Comparison of ENCODE assay signal across 14 cellular contexts in genomic region chrX:139881572-139881971, GRCh38. TPM values are rescaled to one million over a fixed set of nuclear protein-coding genes. Genes with fewer than 3 reads are reported as not detected.
A peak's percentile ranks its signal among the peaks of the same experiment; 100 is the strongest.
DNase-seq lines count a peak whose midpoint lies in the region; ATAC-seq lines count a peak whose summit lies in the region.
"Had no signal": no experiment of that assay in that cellular context is flagged by ENCODE, and none has a peak within 500 bp of the region (broad histone marks: within the 10 kb centered on the region; RNA-seq: fewer than 3 reads in every experiment).

No MANE protein-coding gene starts in this region.

- H3K4me1 ChIP-seq in skeletal muscle satellite cell (ENCODE audit: control insufficient read depth, insufficient read depth, low read length), result peaks cover 18% of the 10 kb centered on the region
- H3K4me1 ChIP-seq: upper lobe of right lung had no signal

- no peak for ATAC-seq in activated T-cell treated with anti-CD3 and anti-CD28 coated beads, Interleukin-2, amount 50 U/mL, for 72 hours (replicated peaks in 1 of 2)
- ATAC-seq in activated T-cell treated with anti-CD3 and anti-CD28 coated beads, Interleukin-2, amount 50 U/mL, for 4 hours, result no peak
- ATAC-seq in GM19035 (IDR thresholded peaks at IDR 0.05; ENCODE audit: unreplicated experiment) (no peak), HG02610 (IDR thresholded peaks at IDR 0.05; ENCODE audit: unreplicated experiment) (no peak), T-cell (replicated peaks in 1 of 4) (no peak)
- ATAC-seq: activated CD8-positive, alpha-beta T cell treated with anti-CD3 and anti-CD28 coated beads for 36 hours; upper lobe of right lung had no signal

- DNase-seq in activated T-cell treated with anti-CD3 and anti-CD28 coated beads, Interleukin-2, amount 50 U/mL, for 72 hours, result no peak
- no peak for DNase-seq in activated T-cell treated with anti-CD3 and anti-CD28 coated beads, Interleukin-2, amount 50 U/mL, for 4 hours
- peak; percentile 86 for DNase-seq in SK-N-MC (ENCODE audit: low read depth, low spot score)
- DNase-seq in fibroblast of peridontal ligament (ENCODE audit: extremely low read depth), result peak; percentile 62
- no peak for DNase-seq in T-cell
- DNase-seq: 8988T; activated CD8-positive, alpha-beta T cell treated with anti-CD3 and anti-CD28 coated beads for 36 hours; foreskin melanocyte; NCI-H1092; NCI-H446; upper lobe of right lung had no signal

- no peaks in the 10 kb centered on the region for H3K27me3 ChIP-seq in skeletal muscle satellite cell (ENCODE audit: control insufficient read depth, insufficient read depth, low read length)
- H3K27me3 ChIP-seq: upper lobe of right lung had no signal

- H3K9me3 Mint-ChIP-seq in activated T-cell treated with anti-CD3 and anti-CD28 coated beads, Interleukin-2, amount 50 U/mL, for 72 hours, result peaks cover 0 to 1% of the 10 kb centered on the region in 2 donors
- H3K9me3 Mint-ChIP-seq in activated T-cell treated with anti-CD3 and anti-CD28 coated beads, Interleukin-2, amount 50 U/mL, for 4 hours, result no peaks in the 10 kb centered on the region
- H3K9me3 Mint-ChIP-seq in T-cell, result no peaks in the 10 kb centered on the region
- H3K9me3 Mint-ChIP-seq: activated CD8-positive, alpha-beta T cell treated with anti-CD3 and anti-CD28 coated beads for 36 hours had no signal

- H3K9ac ChIP-seq in SK-N-MC (ENCODE audit: insufficient read length) (no peak overlapping the region), skeletal muscle satellite cell (ENCODE audit: low read depth, low read length) (peak overlapping the region; percentile 49)

- H3K36me3 Mint-ChIP-seq in activated T-cell treated with anti-CD3 and anti-CD28 coated beads, Interleukin-2, amount 50 U/mL, for 72 hours (ENCODE audit: insufficient read depth in 2 of 2), result no peaks in the 10 kb centered on the region
- H3K36me3 Mint-ChIP-seq in activated T-cell treated with anti-CD3 and anti-CD28 coated beads, Interleukin-2, amount 50 U/mL, for 4 hours (ENCODE audit: insufficient read depth), result peaks cover 6% of the 10 kb centered on the region
- peaks cover 24% of the 10 kb centered on the region for H3K36me3 Mint-ChIP-seq in T-cell

- peak overlapping the region; percentile 95 for H3K27ac ChIP-seq in SK-N-MC
- H3K27ac ChIP-seq: upper lobe of right lung had no signal

- peak overlapping the region; percentile 61 for H3K4me3 ChIP-seq in SK-N-MC
- H3K4me3 ChIP-seq in skeletal muscle satellite cell (ENCODE audit: low read length), result peak overlapping the region; percentile 12
- H3K4me3 ChIP-seq: upper lobe of right lung had no signal

- H3K9me3 ChIP-seq in SK-N-MC (ENCODE audit: low read depth, low read length), result no peaks in the 10 kb centered on the region
- no peaks in the 10 kb centered on the region for H3K9me3 ChIP-seq in skeletal muscle satellite cell (replicated peaks; ENCODE audit: low read length)
- H3K9me3 ChIP-seq: upper lobe of right lung had no signal

- H3K4me1 Mint-ChIP-seq in activated T-cell treated with anti-CD3 and anti-CD28 coated beads, Interleukin-2, amount 50 U/mL, for 72 hours (ENCODE audit: low read depth), result peaks cover 11% of the 10 kb centered on the region
- peaks cover 12% of the 10 kb centered on the region for H3K4me1 Mint-ChIP-seq in activated T-cell treated with anti-CD3 and anti-CD28 coated beads, Interleukin-2, amount 50 U/mL, for 4 hours (ENCODE audit: low read depth)
- peaks cover 0 to 37% (median 15%) of the 10 kb centered on the region in 3 donors for H3K4me1 Mint-ChIP-seq in T-cell

- peak overlapping the region in 1 of 2 donors; percentile 43 for H3K4me3 Mint-ChIP-seq in activated T-cell treated with anti-CD3 and anti-CD28 coated beads, Interleukin-2, amount 50 U/mL, for 72 hours
- no peak overlapping the region for H3K4me3 Mint-ChIP-seq in activated T-cell treated with anti-CD3 and anti-CD28 coated beads, Interleukin-2, amount 50 U/mL, for 4 hours
- H3K4me3 Mint-ChIP-seq in T-cell, result no peak overlapping the region
- H3K4me3 Mint-ChIP-seq: activated CD8-positive, alpha-beta T cell treated with anti-CD3 and anti-CD28 coated beads for 36 hours had no signal

- H3K4me2 ChIP-seq in skeletal muscle satellite cell (ENCODE audit: low read length), result peak overlapping the region; percentile 73

- peak overlapping the region; percentile 79 for H3K27ac Mint-ChIP-seq in activated T-cell treated with anti-CD3 and anti-CD28 coated beads, Interleukin-2, amount 50 U/mL, for 72 hours
- H3K27ac Mint-ChIP-seq in T-cell, result no peak overlapping the region
- H3K27ac Mint-ChIP-seq: activated CD8-positive, alpha-beta T cell treated with anti-CD3 and anti-CD28 coated beads for 36 hours had no signal

- CTCF ChIA-PET in T-cell (lab: Charles Lee), result interaction anchor here in 1 of 2 donors (0.6 kb wide), 1 partner anchor 85 kb away, joined by 5 read pairs; no protein-coding TSS in a partner anchor

- no peaks in the 10 kb centered on the region for H3K36me3 ChIP-seq in SK-N-MC (ENCODE audit: insufficient read depth, low read length)
- H3K36me3 ChIP-seq in skeletal muscle satellite cell (ENCODE audit: insufficient read depth, low read length), result no peaks in the 10 kb centered on the region
- H3K36me3 ChIP-seq: upper lobe of right lung had no signal

- peaks cover 31% of the 10 kb centered on the region for H3K27me3 Mint-ChIP-seq in activated T-cell treated with anti-CD3 and anti-CD28 coated beads, Interleukin-2, amount 50 U/mL, for 72 hours (ENCODE audit: low read depth)
- no peaks in the 10 kb centered on the region for H3K27me3 Mint-ChIP-seq in activated T-cell treated with anti-CD3 and anti-CD28 coated beads, Interleukin-2, amount 50 U/mL, for 4 hours (ENCODE audit: low read depth)
- peaks cover 0 to 9% of the 10 kb centered on the region in 2 donors for H3K27me3 Mint-ChIP-seq in T-cell
- H3K27me3 Mint-ChIP-seq: activated CD8-positive, alpha-beta T cell treated with anti-CD3 and anti-CD28 coated beads for 36 hours had no signal

- POLR2A ChIA-PET in T-cell (lab: Charles Lee), result no interaction called here

RNA-seq across cellular contexts. Expression of gene ATP11C, which starts 51.3 kb away (rescaled TPM):
- 10 to 100 TPM; 15.6 to 19.1 TPM for total RNA-seq in activated T-cell treated with anti-CD3 and anti-CD28 coated beads, Interleukin-2, amount 50 U/mL, for 72 hours
- 10 to 100 TPM; 12.7 to 15.5 (median 14.1) TPM for total RNA-seq in activated T-cell treated with anti-CD3 and anti-CD28 coated beads, Interleukin-2, amount 50 U/mL, for 4 hours
- total RNA-seq in skeletal muscle satellite cell (2012; rRNA removed), result 21.4 and 32.7 TPM in 2 replicates
- 10 to 100 TPM; 18.4 to 27.1 (median 23.1) TPM for total RNA-seq in T-cell

Comparison
In these comparisons a context has a peak if more than half of its experiments do, and no peak if none do; other contexts are left out.
1. DNase-seq: peak in SK-N-MC (single experiment) and fibroblast of peridontal ligament (single experiment); none in activated T-cell treated with anti-CD3 and anti-CD28 coated beads, Interleukin-2, amount 50 U/mL, for 72 hours (0 of 2), activated T-cell treated with anti-CD3 and anti-CD28 coated beads, Interleukin-2, amount 50 U/mL, for 4 hours (single experiment) and T-cell (0 of 34).